21 cellular contexts compared by ENCODE assay signal in the genomic region with DNA sequence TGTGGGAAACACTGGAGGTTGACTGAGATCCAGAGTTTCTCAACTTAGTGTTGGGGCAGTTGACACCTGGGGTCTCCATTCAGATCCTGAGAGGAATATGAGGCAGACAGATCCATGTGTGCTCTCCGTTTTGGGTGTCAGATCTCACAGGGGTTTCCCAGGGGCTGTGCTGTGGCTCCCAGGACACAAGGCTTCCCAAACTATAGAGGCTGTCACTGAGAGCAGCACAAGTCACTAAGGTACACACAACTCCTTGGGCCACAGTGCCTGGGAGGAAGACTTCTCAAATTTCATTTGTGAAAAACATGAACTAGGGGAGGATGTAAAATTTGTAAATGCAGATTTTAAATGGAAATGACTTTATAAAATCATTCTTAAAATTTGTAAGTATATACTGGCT.
DNase-seq lines count a peak whose midpoint lies in the region; ATAC-seq and TF ChIP-seq lines count a peak whose summit lies in the region.
"Had no signal": no experiment of that assay in that cellular context is flagged by ENCODE, and none has a peak within 500 bp of the region (broad histone marks: within the 10 kb centered on the region; RNA-seq: fewer than 3 reads in every experiment).

No MANE protein-coding gene starts in this region.

- no peak for ATAC-seq in activated CD8-positive, alpha-beta memory T cell treated with anti-CD3 and anti-CD28 coated beads, Interleukin-2, amount 10 ng/mL, durations not matched to agents 7 days and 5 days

- H3K14ac ChIP-seq in mesenchymal stem cell (ENCODE audit: low read length in 2 of 2) = no peak overlapping the region

- 64% methylated on average over 1 of the region's 1 CpG for WGBS in mesenchymal stem cell
- 45 to 61% methylated on average over 1 of the region's 1 CpG for WGBS in sigmoid colon, 2 donors

- H3K9me3 ChIP-seq in ascending aorta (no peaks in the 10 kb centered on the region), mesenchymal stem cell (ENCODE audit: control insufficient read depth, low read length) (no peaks in the 10 kb centered on the region), sigmoid colon (no peaks in the 10 kb centered on the region)
- H3K9me3 ChIP-seq: SJSA1 had no signal

- TF ChIP-seq EP300 in sigmoid colon (IDR thresholded peaks at IDR 0.05) = no peak

- no peak overlapping the region for H2BK5ac ChIP-seq in mesenchymal stem cell (ENCODE audit: low read depth, low read length, poor library complexity, severe bottlenecking)

- H3K27ac Mint-ChIP-seq in activated CD8-positive, alpha-beta memory T cell treated with anti-CD3 and anti-CD28 coated beads, Interleukin-2, amount 10 ng/mL, durations not matched to agents 7 days and 5 days = no peak overlapping the region

- H2BK15ac ChIP-seq in mesenchymal stem cell (ENCODE audit: low read depth, poor library complexity, severe bottlenecking) = no peak overlapping the region

- no peaks in the 10 kb centered on the region for H3K9me3 Mint-ChIP-seq in activated CD8-positive, alpha-beta memory T cell treated with anti-CD3 and anti-CD28 coated beads, Interleukin-2, amount 10 ng/mL, durations not matched to agents 7 days and 5 days (ENCODE audit: low read depth)

- no peaks in the 10 kb centered on the region for H3K79me1 ChIP-seq in mesenchymal stem cell (replicated peaks; ENCODE audit: low read length, poor library complexity, severe bottlenecking)

- H2BK120ac ChIP-seq in mesenchymal stem cell (ENCODE audit: low read depth, low read length) = no peak overlapping the region

- peak overlapping the region; percentile 71 to 72 for H3K4ac ChIP-seq in mesenchymal stem cell (ENCODE audit: low read depth in 1 of 2, low read length in 2 of 2)

- peak overlapping the region; percentile 80 to 93 for H2BK12ac ChIP-seq in mesenchymal stem cell (ENCODE audit: low read length in 2 of 2)

- no peak for TF ChIP-seq CTCF in ascending aorta (IDR thresholded peaks at IDR 0.05)
- no peak for TF ChIP-seq CTCF in sigmoid colon (IDR thresholded peaks at IDR 0.05)

- no peaks in the 10 kb centered on the region for H3K79me2 ChIP-seq in ACC112 (ENCODE audit: control insufficient read depth, insufficient read depth, low read length, unreplicated experiment)

- H4K8ac ChIP-seq in mesenchymal stem cell (ENCODE audit: low read length) = peak overlapping the region; percentile 51

- intact Hi-C loops in ascending aorta (cut with DNase I) = loop anchor here (5.0 to 10.0 kb wide), 3 partner anchors 165 to 398 kb away; no protein-coding TSS in a partner anchor
- intact Hi-C loops in sigmoid colon (cut with DNase I) = no loop called here

- no peak overlapping the region for H3K23ac ChIP-seq in mesenchymal stem cell (ENCODE audit: low read length in 2 of 2)

- H3K27me3 ChIP-seq in ACC112 (ENCODE audit: insufficient read depth, low read length) (no peaks in the 10 kb centered on the region), ascending aorta (no peaks in the 10 kb centered on the region), mesenchymal stem cell (ENCODE audit: control insufficient read depth in 1 of 2, insufficient read depth in 1 of 2, low read length in 2 of 2) (no peaks in the 10 kb centered on the region), sigmoid colon (no peaks in the 10 kb centered on the region)
- H3K27me3 ChIP-seq: SJSA1 had no signal

- H2AK5ac ChIP-seq in mesenchymal stem cell (ENCODE audit: low read length, severe bottlenecking) = no peak overlapping the region

- H3K27me3 Mint-ChIP-seq in activated CD8-positive, alpha-beta memory T cell treated with anti-CD3 and anti-CD28 coated beads, Interleukin-2, amount 10 ng/mL, durations not matched to agents 7 days and 5 days = no peaks in the 10 kb centered on the region

- no peak for DNase-seq in ascending aorta (ENCODE audit: low spot score in 2 of 2)
- DNase-seq in mesenchymal stem cell = no peak
- no peak for DNase-seq in sigmoid colon
- no peak for DNase-seq in NCI-H446 (lab: John Stamatoyannopoulos, UW)
- DNase-seq in activated CD8-positive, alpha-beta memory T cell treated with anti-CD3 and anti-CD28 coated beads, Interleukin-2, amount 10 ng/mL, durations not matched to agents 7 days and 5 days = no peak
- DNase-seq in activated CD4-positive, alpha-beta T cell treated with anti-CD3 and anti-CD28 coated beads for 4 hours = no peak
- DNase-seq in DMS53 (lab: John Stamatoyannopoulos, UW) = no peak
- DNase-seq: 8988T, DMS153, GM23248, HCEC 1CT, KBM-7, NCI-H1048, NCI-H1417, NCI-H1694, NCI-H2029 treated with DMSO at 0.1 percent for 48 hours, NCI-H526 treated with DMSO at 0.1 percent for 48 hours, Right ventricle myocardium superior, RPMI8226 had no signal

- H2AFZ ChIP-seq in ACC112 (ENCODE audit: low read length, unreplicated experiment) (peak overlapping the region; percentile 6), mesenchymal stem cell (ENCODE audit: low read depth, low read length) (peak overlapping the region; percentile 53)
- H2AFZ ChIP-seq: GM23248 had no signal

- TF ChIP-seq POLR2A in sigmoid colon (IDR thresholded peaks at IDR 0.05) = no peak

- H3K4me1 Mint-ChIP-seq in activated CD8-positive, alpha-beta memory T cell treated with anti-CD3 and anti-CD28 coated beads, Interleukin-2, amount 10 ng/mL, durations not matched to agents 7 days and 5 days = peaks cover 4% of the 10 kb centered on the region

- H3K18ac ChIP-seq in mesenchymal stem cell (ENCODE audit: low read depth in 1 of 2, low read length in 2 of 2) = peak overlapping the region; percentile 49 to 73

- H3K36me3 ChIP-seq in ACC112 (ENCODE audit: insufficient read depth, low read length) (no peaks in the 10 kb centered on the region), ascending aorta (no peaks in the 10 kb centered on the region), mesenchymal stem cell (ENCODE audit: control insufficient read depth in 1 of 2, insufficient read depth in 2 of 2, low read depth in 1 of 2, low read length in 2 of 2) (no peaks in the 10 kb centered on the region), sigmoid colon (no peaks in the 10 kb centered on the region)
- H3K36me3 ChIP-seq: SJSA1 had no signal

- no peaks in the 10 kb centered on the region for H3K36me3 Mint-ChIP-seq in activated CD8-positive, alpha-beta memory T cell treated with anti-CD3 and anti-CD28 coated beads, Interleukin-2, amount 10 ng/mL, durations not matched to agents 7 days and 5 days

- CTCF ChIA-PET in activated CD8-positive, alpha-beta memory T cell treated with anti-CD3 and anti-CD28 coated beads, Interleukin-2, amount 10 ng/mL, durations not matched to agents 7 days and 5 days (lab: Charles Lee) = no interaction called here

- no peak overlapping the region for H3K9ac ChIP-seq in mesenchymal stem cell (ENCODE audit: low read length)
- H3K9ac ChIP-seq: GM23248 had no signal

- H3K27ac ChIP-seq in ACC112 (ENCODE audit: low read depth, low read length) (no peak overlapping the region), ascending aorta (peak overlapping the region; percentile 74 to 78), mesenchymal stem cell (ENCODE audit: low read length, poor library complexity, severe bottlenecking) (no peak overlapping the region), sigmoid colon (peak overlapping the region; percentile 31 to 80 (median 76))
- H3K27ac ChIP-seq: GM23248, SJSA1 had no signal

- no peak overlapping the region for H3K4me3 ChIP-seq in ACC112 (ENCODE audit: low read depth, low read length)
- H3K4me3 ChIP-seq in ascending aorta = no peak overlapping the region
- H3K4me3 ChIP-seq in mesenchymal stem cell (ENCODE audit: insufficient read depth in 1 of 2, low read depth in 1 of 2, low read length in 2 of 2) = no peak overlapping the region
- H3K4me3 ChIP-seq in sigmoid colon = no peak overlapping the region
- H3K4me3 ChIP-seq: GM23248, SJSA1 had no signal

- no peak overlapping the region for H4K91ac ChIP-seq in mesenchymal stem cell (ENCODE audit: low read length)

- no peak overlapping the region for H3K4me3 Mint-ChIP-seq in activated CD8-positive, alpha-beta memory T cell treated with anti-CD3 and anti-CD28 coated beads, Interleukin-2, amount 10 ng/mL, durations not matched to agents 7 days and 5 days

- H3K4me1 ChIP-seq in ACC112 (ENCODE audit: control insufficient read depth, insufficient read depth, low read length, unreplicated experiment) (peaks cover 13% of the 10 kb centered on the region), ascending aorta (peaks cover 0 to 26% of the 10 kb centered on the region in 2 donors), mesenchymal stem cell (ENCODE audit: control insufficient read depth, insufficient read depth, low read depth, low read length) (no peaks in the 10 kb centered on the region), sigmoid colon (peaks cover 0 to 68% (median 54%) of the 10 kb centered on the region in 4 donors)
- H3K4me1 ChIP-seq: SJSA1 had no signal

- H3K4me2 ChIP-seq in mesenchymal stem cell (ENCODE audit: low read length, poor library complexity, severe bottlenecking) = no peak overlapping the region

Comparison
In these comparisons a context has a peak if more than half of its experiments do, and no peak if none do; other contexts are left out.
1. H3K27ac ChIP-seq: peak in ascending aorta (2 of 2) and sigmoid colon (4 of 4); none in ACC112 (single experiment) and mesenchymal stem cell (single experiment).